Comparison of ENCODE assay signal across 8 cellular contexts in the genomic region with DNA sequence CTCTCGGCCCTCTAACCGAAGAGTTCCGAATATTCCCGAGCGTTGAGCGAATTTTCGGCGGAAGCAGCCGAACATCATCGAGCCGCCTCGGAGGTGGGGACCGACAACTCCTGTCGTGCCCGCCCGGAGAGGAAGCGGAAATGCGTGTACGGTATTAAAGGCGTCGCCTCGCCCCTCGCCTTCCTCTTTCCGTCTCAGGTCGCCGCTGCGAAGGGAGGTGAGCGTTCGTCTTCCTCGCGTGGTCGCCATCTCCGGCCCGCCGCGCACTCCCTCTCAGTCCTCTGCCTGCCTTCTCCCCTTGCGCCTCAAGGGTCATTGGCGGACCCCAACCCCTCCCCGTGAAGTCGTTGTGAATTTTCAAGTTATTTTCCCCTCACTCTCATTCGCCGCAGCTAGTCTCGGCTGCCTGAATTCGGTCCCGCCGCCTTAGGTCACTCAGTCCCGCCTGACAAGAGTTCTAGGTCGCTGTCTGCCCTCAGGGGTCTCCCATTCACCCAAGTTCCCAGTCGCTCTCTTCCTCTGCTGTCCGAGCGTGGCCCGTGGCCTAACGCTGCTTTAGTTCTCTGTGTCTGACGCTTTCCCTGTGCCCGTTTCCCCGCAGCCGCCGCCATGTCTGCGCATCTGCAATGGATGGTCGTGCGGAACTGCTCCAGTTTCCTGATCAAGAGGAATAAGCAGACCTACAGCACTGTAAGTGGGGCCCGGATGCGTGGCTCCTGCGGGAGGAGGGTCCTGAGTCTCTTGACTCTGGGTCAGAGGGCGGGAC. TPM values are rescaled to one million over a fixed set of nuclear protein-coding genes. Genes with fewer than 3 reads are reported as not detected.
DNase-seq lines count a peak whose midpoint lies in the region; ATAC-seq and TF ChIP-seq lines count a peak whose summit lies in the region.

TSS of gene RPL28 (plus strand) at position 184 of the 766 bp plus-strand sequence. CDS start at position 610, 426 bp downstream.

- H3K36me3 Mint-ChIP-seq in activated T-helper 2 cell treated with anti-CD3 and anti-CD28 coated beads, Interferon-gamma antibody, Interleukin-2, Interleukin-4, amounts not matched to agents 10 μg/mL and 5 μg/mL and 100 μg/mL, durations not matched to agents 14 hours and 24 hours and 36 hours (ENCODE audit: low read depth) = peaks cover 71% of the 10 kb centered on the region
- H3K36me3 Mint-ChIP-seq in natural killer cell = no peaks in the 10 kb centered on the region

- H3K27me3 ChIP-seq in KMS-11 (ENCODE audit: insufficient read depth, low read depth) (no peaks in the 10 kb centered on the region), RWPE2 (ENCODE audit: insufficient read depth, poor library complexity, severe bottlenecking) (no peaks in the 10 kb centered on the region)

- H3K4me1 ChIP-seq in KMS-11 (ENCODE audit: low read depth, poor library complexity, severe bottlenecking) = peaks cover 38% of the 10 kb centered on the region
- H3K4me1 ChIP-seq in RWPE2 (ENCODE audit: insufficient read depth, poor library complexity, severe bottlenecking) = peaks cover 9% of the 10 kb centered on the region

- DNase-seq in DMS79 (lab: John Stamatoyannopoulos, UW) (peak; percentile 97), RWPE2 (ENCODE audit: low spot score) (peak; percentile 97), fibroblast of peridontal ligament (ENCODE audit: extremely low read depth) (peak; percentile 98), natural killer cell (peak; percentile 98)
- DNase-seq in activated T-helper 2 cell treated with anti-CD3 and anti-CD28 coated beads, Interferon-gamma antibody, Interleukin-2, Interleukin-4, amounts not matched to agents 10 μg/mL and 5 μg/mL and 100 μg/mL, durations not matched to agents 14 hours and 24 hours and 36 hours (ENCODE audit: low spot score) = peak; percentile 99
- peak; percentile 98 for DNase-seq in stimulated activated naive CD8-positive, alpha-beta T cell treated with anti-CD3 and anti-CD28 coated beads, Interleukin-15, Interleukin-2, amounts not matched to agents 100 U/mL and 50 U/mL, for 24 hours

- H3K9ac ChIP-seq in KMS-11 = peak within 1 kb of the TSS; percentile 77

- H3K79me2 ChIP-seq in KMS-11 (ENCODE audit: insufficient read depth, low read depth) = peaks cover 45% of the 10 kb centered on the region

- H3K4me1 Mint-ChIP-seq in activated T-helper 2 cell treated with anti-CD3 and anti-CD28 coated beads, Interferon-gamma antibody, Interleukin-2, Interleukin-4, amounts not matched to agents 10 μg/mL and 5 μg/mL and 100 μg/mL, durations not matched to agents 14 hours and 24 hours and 36 hours (ENCODE audit: low read depth) = peaks cover 44% of the 10 kb centered on the region
- H3K4me1 Mint-ChIP-seq in natural killer cell = peaks cover 54 to 79% of the 10 kb centered on the region in 2 donors

- H3K27ac Mint-ChIP-seq in activated T-helper 2 cell treated with anti-CD3 and anti-CD28 coated beads, Interferon-gamma antibody, Interleukin-2, Interleukin-4, amounts not matched to agents 10 μg/mL and 5 μg/mL and 100 μg/mL, durations not matched to agents 14 hours and 24 hours and 36 hours = peak within 1 kb of the TSS; percentile 94
- H3K27ac Mint-ChIP-seq in natural killer cell = peak within 1 kb of the TSS; percentile 94 to 100

- H2AFZ ChIP-seq in KMS-11 (ENCODE audit: low read depth) = peak within 1 kb of the TSS; percentile 60

- no peaks in the 10 kb centered on the region for H3K9me3 Mint-ChIP-seq in activated T-helper 2 cell treated with anti-CD3 and anti-CD28 coated beads, Interferon-gamma antibody, Interleukin-2, Interleukin-4, amounts not matched to agents 10 μg/mL and 5 μg/mL and 100 μg/mL, durations not matched to agents 14 hours and 24 hours and 36 hours
- H3K9me3 Mint-ChIP-seq in natural killer cell = no peaks in the 10 kb centered on the region

- no peak for TF ChIP-seq CTCF in KMS-11 (conservative IDR thresholded peaks at IDR 0.05; ENCODE audit: low read depth, low read length)
- TF ChIP-seq CTCF in RWPE2 (IDR thresholded peaks at IDR 0.05; ENCODE audit: poor library complexity, severe bottlenecking) = no peak
- TF ChIP-seq CTCF in natural killer cell (IDR thresholded peaks at IDR 0.05) = no peak

- intact Hi-C loops in activated T-helper 2 cell treated with anti-CD3 and anti-CD28 coated beads, Interferon-gamma antibody, Interleukin-2, Interleukin-4, amounts not matched to agents 10 μg/mL and 5 μg/mL and 100 μg/mL, durations not matched to agents 14 hours and 24 hours and 36 hours (cut with micrococcal nuclease) = loop anchor here (1.0 to 10.0 kb wide), 6 partner anchors 21 to 256 kb away; partner anchors contain the start of genes KMT5C, PPP6R1, UBE2S and ZNF524
- intact Hi-C loops in natural killer cell (cut with micrococcal nuclease) = loop anchor here (1.0 to 2.0 kb wide), 3 partner anchors 23 to 85 kb away; partner anchors contain the start of gene KMT5C

- H3K4me3 ChIP-seq in KMS-11 (IDR thresholded peaks at IDR 0.05; ENCODE audit: insufficient read depth, low read depth, low read length) (peak within 1 kb of the TSS; percentile 35), RWPE2 (ENCODE audit: severe bottlenecking) (peak within 1 kb of the TSS; percentile 73)

- H3K4me3 Mint-ChIP-seq in activated T-helper 2 cell treated with anti-CD3 and anti-CD28 coated beads, Interferon-gamma antibody, Interleukin-2, Interleukin-4, amounts not matched to agents 10 μg/mL and 5 μg/mL and 100 μg/mL, durations not matched to agents 14 hours and 24 hours and 36 hours (ENCODE audit: low read depth) = peak within 1 kb of the TSS; percentile 100
- peak within 1 kb of the TSS; percentile 97 for H3K4me3 Mint-ChIP-seq in natural killer cell

- no peaks in the 10 kb centered on the region for H3K9me3 ChIP-seq in RWPE2 (ENCODE audit: severe bottlenecking)

- ATAC-seq in GM21723 (IDR thresholded peaks at IDR 0.05; ENCODE audit: unreplicated experiment) = peak; percentile 66
- ATAC-seq in RWPE2 (ENCODE audit: low read depth) = peak; percentile 53
- ATAC-seq in natural killer cell = peak; percentile 79 to 93 (median 84)
- ATAC-seq in stimulated activated naive CD8-positive, alpha-beta T cell treated with anti-CD3 and anti-CD28 coated beads, Interleukin-15, Interleukin-2, amounts not matched to agents 100 U/mL and 50 U/mL, for 24 hours = peak; percentile 63

- H3K36me3 ChIP-seq in KMS-11 (ENCODE audit: insufficient read depth) = peaks cover 18% of the 10 kb centered on the region; the same call in 1 of the 2 replicates
- H3K36me3 ChIP-seq in RWPE2 (ENCODE audit: low read depth) = peaks cover 53% of the 10 kb centered on the region

- peaks cover 29% of the 10 kb centered on the region for H4K20me1 ChIP-seq in KMS-11 (ENCODE audit: insufficient read depth)

- H3K27me3 Mint-ChIP-seq in activated T-helper 2 cell treated with anti-CD3 and anti-CD28 coated beads, Interferon-gamma antibody, Interleukin-2, Interleukin-4, amounts not matched to agents 10 μg/mL and 5 μg/mL and 100 μg/mL, durations not matched to agents 14 hours and 24 hours and 36 hours (ENCODE audit: low read depth) = no peaks in the 10 kb centered on the region
- no peaks in the 10 kb centered on the region for H3K27me3 Mint-ChIP-seq in natural killer cell (ENCODE audit: low read depth in 2 of 2)

- peak within 1 kb of the TSS; percentile 96 for H3K4me2 ChIP-seq in KMS-11

- H3K27ac ChIP-seq in KMS-11 = peak within 1 kb of the TSS; percentile 85
- H3K27ac ChIP-seq in RWPE2 (ENCODE audit: poor library complexity, severe bottlenecking) = peak within 1 kb of the TSS; percentile 93

RNA-seq across cellular contexts. Expression of gene RPL28, which starts in this region (rescaled TPM):
- 2,206 and 2,207 TPM in 2 replicates for total RNA-seq in activated T-helper 2 cell treated with anti-CD3 and anti-CD28 coated beads, Interferon-gamma antibody, Interleukin-2, Interleukin-4, amounts not matched to agents 10 μg/mL and 5 μg/mL and 100 μg/mL, durations not matched to agents 14 hours and 24 hours and 36 hours
- 1,000 to 10,000 TPM; 1,373 to 1,704 (median 1,679) TPM for total RNA-seq in natural killer cell

Comparison
In these comparisons a context has a peak if more than half of its experiments do, and no peak if none do; other contexts are left out.
1. Peak in every context shown above with its lines: DNase-seq, ATAC-seq, H3K4me3 ChIP-seq and H3K27ac ChIP-seq.